1 cellular context compared by ENCODE assay signal in genomic region chr1:19315378-19316206, GRCh38.
A peak's percentile ranks its signal among the peaks of the same experiment; 100 is the strongest.
TF ChIP-seq lines count a peak whose summit lies in the region.

No MANE protein-coding gene starts in this region.

TF ChIP-seq in K562, 482 proteins besides CTCF, POLR2A, EP300 and RAD21 (continued from another document and continues in another):
- TF ChIP-seq USF2 (CRISPR knock-in tag; IDR thresholded peaks at IDR 0.05), result no peak
- TF ChIP-seq E2F3 (CRISPR knock-in tag; IDR thresholded peaks at IDR 0.05), result no peak
- no peak for TF ChIP-seq HLTF (IDR thresholded peaks at IDR 0.05)
- peak; percentile 85 for TF ChIP-seq ZBTB40 (IDR thresholded peaks at IDR 0.05)
- TF ChIP-seq ZBTB40 (CRISPR knock-in tag; IDR thresholded peaks at IDR 0.05), result no peak
- TF ChIP-seq MAZ (CRISPR knock-in tag; conservative IDR thresholded peaks at IDR 0.05 in 1 of 2, IDR thresholded peaks at IDR 0.05 in 1 of 2), result peak in 1 of 2 experiments; percentile 53; a peak in 2 of 4 replicates
- 0 out of 2 replicates have a peak, but pooled peaks have one; percentile 24 for TF ChIP-seq CBFB (CRISPR knock-in tag; IDR thresholded peaks at IDR 0.05)
- TF ChIP-seq SRF (CRISPR knock-in tag; IDR thresholded peaks at IDR 0.05), result no peak
- no peak for TF ChIP-seq EHMT2 (IDR thresholded peaks at IDR 0.05)
- no peak for TF ChIP-seq ZNF561 (CRISPR knock-in tag; conservative IDR thresholded peaks at IDR 0.05)
- no peak for TF ChIP-seq ZNF282 (CRISPR knock-in tag; IDR thresholded peaks at IDR 0.05)
- TF ChIP-seq, protein P1, sequence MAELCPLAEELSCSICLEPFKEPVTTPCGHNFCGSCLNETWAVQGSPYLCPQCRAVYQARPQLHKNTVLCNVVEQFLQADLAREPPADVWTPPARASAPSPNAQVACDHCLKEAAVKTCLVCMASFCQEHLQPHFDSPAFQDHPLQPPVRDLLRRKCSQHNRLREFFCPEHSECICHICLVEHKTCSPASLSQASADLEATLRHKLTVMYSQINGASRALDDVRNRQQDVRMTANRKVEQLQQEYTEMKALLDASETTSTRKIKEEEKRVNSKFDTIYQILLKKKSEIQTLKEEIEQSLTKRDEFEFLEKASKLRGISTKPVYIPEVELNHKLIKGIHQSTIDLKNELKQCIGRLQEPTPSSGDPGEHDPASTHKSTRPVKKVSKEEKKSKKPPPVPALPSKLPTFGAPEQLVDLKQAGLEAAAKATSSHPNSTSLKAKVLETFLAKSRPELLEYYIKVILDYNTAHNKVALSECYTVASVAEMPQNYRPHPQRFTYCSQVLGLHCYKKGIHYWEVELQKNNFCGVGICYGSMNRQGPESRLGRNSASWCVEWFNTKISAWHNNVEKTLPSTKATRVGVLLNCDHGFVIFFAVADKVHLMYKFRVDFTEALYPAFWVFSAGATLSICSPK (IDR thresholded peaks at IDR 0.05; ENCODE audit: borderline replicate concordance), result no peak
- no peak for TF ChIP-seq IRF2 (CRISPR knock-in tag; IDR thresholded peaks at IDR 0.05)
- no peak for TF ChIP-seq HMG20B (CRISPR knock-in tag; IDR thresholded peaks at IDR 0.05)
- TF ChIP-seq NR2F6 (CRISPR knock-in tag; IDR thresholded peaks at IDR 0.05), result no peak
- no peak for TF ChIP-seq XRCC4 (IDR thresholded peaks at IDR 0.05; ENCODE audit: extremely low read depth, insufficient read depth, insufficient read length)
- TF ChIP-seq ZNF551 (CRISPR knock-in tag; IDR thresholded peaks at IDR 0.05), result no peak
- no peak for TF ChIP-seq ZNF511 (CRISPR knock-in tag; IDR thresholded peaks at IDR 0.05)
- no peak for TF ChIP-seq GTF2A2 (tag; IDR thresholded peaks at IDR 0.05)
- no peak for TF ChIP-seq HOXB6 (CRISPR knock-in tag; IDR thresholded peaks at IDR 0.05; ENCODE audit: borderline replicate concordance)
- TF ChIP-seq HSF4 (CRISPR knock-in tag; IDR thresholded peaks at IDR 0.05; ENCODE audit: borderline replicate concordance), result no peak
- no peak for TF ChIP-seq ZNF764 (CRISPR knock-in tag; IDR thresholded peaks at IDR 0.05; ENCODE audit: low read depth)
- no peak for TF ChIP-seq ESRRA (IDR thresholded peaks at IDR 0.05; ENCODE audit: borderline replicate concordance, low read depth)
- TF ChIP-seq CEBPG (CRISPR knock-in tag; IDR thresholded peaks at IDR 0.05), result no peak
- no peak for TF ChIP-seq CEBPG (tag; conservative IDR thresholded peaks at IDR 0.05 in 1 of 2, IDR thresholded peaks at IDR 0.05 in 1 of 2)
- TF ChIP-seq HNRNPLL (IDR thresholded peaks at IDR 0.05; ENCODE audit: low read depth, low read length, poor library complexity, severe bottlenecking), result no peak
- TF ChIP-seq ZNF277 (CRISPR knock-in tag; IDR thresholded peaks at IDR 0.05; ENCODE audit: borderline replicate concordance), result no peak
- TF ChIP-seq MTA1 (IDR thresholded peaks at IDR 0.05; ENCODE audit: borderline replicate concordance), result peak; percentile 56; the same call in 1 of the 2 replicates
- TF ChIP-seq RCOR1 (IDR thresholded peaks at IDR 0.05; ENCODE audit: borderline replicate concordance in 1 of 2, low read depth in 2 of 2, low read length in 2 of 2), result 0 out of 4 replicates have a peak, but pooled peaks of 1 of the 2 experiments have one; percentile 33
- no peak for TF ChIP-seq KLF13 (tag; IDR thresholded peaks at IDR 0.05; ENCODE audit: borderline replicate concordance, low read depth)
- no peak for TF ChIP-seq ZNF695 (CRISPR knock-in tag; IDR thresholded peaks at IDR 0.05)
- TF ChIP-seq ILF3 (IDR thresholded peaks at IDR 0.05; ENCODE audit: borderline replicate concordance), result no peak
- no peak for TF ChIP-seq RFX1 (IDR thresholded peaks at IDR 0.05)
- no peak for TF ChIP-seq POLR2G (IDR thresholded peaks at IDR 0.05; ENCODE audit: low read depth, low read length)
- TF ChIP-seq SMC3 (conservative IDR thresholded peaks at IDR 0.05; ENCODE audit: insufficient read depth, low read depth, low read length), result no peak
- TF ChIP-seq, protein P2, sequence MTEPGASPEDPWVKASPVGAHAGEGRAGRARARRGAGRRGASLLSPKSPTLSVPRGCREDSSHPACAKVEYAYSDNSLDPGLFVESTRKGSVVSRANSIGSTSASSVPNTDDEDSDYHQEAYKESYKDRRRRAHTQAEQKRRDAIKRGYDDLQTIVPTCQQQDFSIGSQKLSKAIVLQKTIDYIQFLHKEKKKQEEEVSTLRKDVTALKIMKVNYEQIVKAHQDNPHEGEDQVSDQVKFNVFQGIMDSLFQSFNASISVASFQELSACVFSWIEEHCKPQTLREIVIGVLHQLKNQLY (CRISPR knock-in tag; conservative IDR thresholded peaks at IDR 0.05), result 0 out of 4 replicates have a peak, but pooled peaks of 1 of the 2 experiments have one; percentile 33
- no peak for TF ChIP-seq TCF15 (CRISPR knock-in tag; IDR thresholded peaks at IDR 0.05)
- no peak for TF ChIP-seq GTF2B (IDR thresholded peaks at IDR 0.05; ENCODE audit: extremely low read depth, insufficient read length)
- TF ChIP-seq CREM (IDR thresholded peaks at IDR 0.05; ENCODE audit: low read depth), result peak; percentile 44; the same call in 1 of the 2 replicates
- no peak for TF ChIP-seq THRAP3 (IDR thresholded peaks at IDR 0.05; ENCODE audit: borderline replicate concordance)
- TF ChIP-seq ZNF253 (CRISPR knock-in tag; conservative IDR thresholded peaks at IDR 0.05), result no peak
- TF ChIP-seq ARID2 (IDR thresholded peaks at IDR 0.05), result no peak
- TF ChIP-seq ZBTB11 (CRISPR knock-in tag; IDR thresholded peaks at IDR 0.05), result peak in 2 of 3 experiments; percentile 36 to 91; a peak in 2 of 6 replicates
- TF ChIP-seq BMI1 (IDR thresholded peaks at IDR 0.05; ENCODE audit: low read length), result no peak
- TF ChIP-seq E2F6 (IDR thresholded peaks at IDR 0.05; ENCODE audit: borderline replicate concordance in 1 of 2, extremely low read depth in 1 of 2, insufficient read depth in 1 of 2, insufficient read length in 1 of 2, low read depth in 1 of 2, low read length in 1 of 2, poor library complexity in 1 of 2, severe bottlenecking in 1 of 2), result peak in 1 of 2 experiments; percentile 27
- no peak for TF ChIP-seq ZNF140 (CRISPR knock-in tag; IDR thresholded peaks at IDR 0.05)
- 0 out of 2 replicates have a peak, but pooled peaks have one; percentile 37 for TF ChIP-seq ZNF165 (CRISPR knock-in tag; IDR thresholded peaks at IDR 0.05; ENCODE audit: borderline replicate concordance)
